14 cellular contexts compared by ENCODE assay signal in genomic region chr18:56068030-56068671, GRCh38.
DNase-seq lines count a peak whose midpoint lies in the region; ATAC-seq and TF ChIP-seq lines count a peak whose summit lies in the region.
"Had no signal": no experiment of that assay in that cellular context is flagged by ENCODE, and none has a peak within 500 bp of the region (broad histone marks: within the 10 kb centered on the region; RNA-seq: fewer than 3 reads in every experiment).

No MANE protein-coding gene starts in this region.

- no peak overlapping the region for H3K4me3 ChIP-seq in epithelial cell of esophagus (ENCODE audit: low read length)
- no peak overlapping the region for H3K4me3 ChIP-seq in osteoblast (ENCODE audit: insufficient read depth, low read length)
- H3K4me3 ChIP-seq in CD8-positive, alpha-beta T cell (ENCODE audit: low read depth, low read length) = no peak overlapping the region
- H3K4me3 ChIP-seq in left lung = no peak overlapping the region
- H3K4me3 ChIP-seq: lower lobe of right lung had no signal

- CTCF ChIA-PET in CD8-positive, alpha-beta T cell (lab: Charles Lee) = no interaction called here

- no peak for ATAC-seq in CD8-positive, alpha-beta T cell
- ATAC-seq in left lung = no peak
- ATAC-seq: lower lobe of right lung; stimulated activated naive CD8-positive, alpha-beta T cell treated with anti-CD3 and anti-CD28 coated beads, Interleukin-15, amount 100 ng/mL, for 72 hours had no signal

- H3K79me2 ChIP-seq in osteoblast (ENCODE audit: insufficient read depth, low read length) = no peaks in the 10 kb centered on the region

- peak overlapping the region; percentile 28 for H3K4me2 ChIP-seq in osteoblast (ENCODE audit: insufficient read depth, low read length)

- peak overlapping the region; percentile 26 for H2AFZ ChIP-seq in osteoblast (ENCODE audit: low read length)

- H3K9me3 ChIP-seq in osteoblast (ENCODE audit: low read depth, low read length) (no peaks in the 10 kb centered on the region), left lung (peaks cover 0 to 5% of the 10 kb centered on the region in 2 donors)
- H3K9me3 ChIP-seq in CD8-positive, alpha-beta T cell (ENCODE audit: low read length) = no peaks in the 10 kb centered on the region
- H3K9me3 ChIP-seq: lower lobe of right lung had no signal

- no peaks in the 10 kb centered on the region for H3K27me3 Mint-ChIP-seq in CD8-positive, alpha-beta T cell (ENCODE audit: low read depth)
- H3K27me3 Mint-ChIP-seq: central memory CD8-positive, alpha-beta T cell; stimulated activated naive CD8-positive, alpha-beta T cell treated with anti-CD3 and anti-CD28 coated beads, Interleukin-15, amount 100 ng/mL, for 72 hours had no signal

- intact Hi-C loops in CD8-positive, alpha-beta T cell (cut with DNase I, micrococcal nuclease) = no loop called here
- intact Hi-C loops in left lung (cut with DNase I) = no loop called here

- H3K27ac ChIP-seq in osteoblast (ENCODE audit: low read depth, low read length) (peak overlapping the region; percentile 2), left lung (no peak overlapping the region)
- no peak overlapping the region for H3K27ac ChIP-seq in CD8-positive, alpha-beta T cell (ENCODE audit: low read depth, low read length)
- H3K27ac ChIP-seq: lower lobe of right lung had no signal

- H3K9me3 Mint-ChIP-seq in CD8-positive, alpha-beta T cell = no peaks in the 10 kb centered on the region

- DNase-seq in EH (ENCODE audit: low read depth) (peak; percentile 96), NCI-H226 (peak; percentile 75), epithelial cell of esophagus (ENCODE audit: low read depth) (peak; percentile 85), osteoblast (ENCODE audit: insufficient read length, low spot score, missing footprints) (peak; percentile 50), C1 segment of cervical spinal cord (lab: John Stamatoyannopoulos, UW) (no peak), OCI-M2 (lab: John Stamatoyannopoulos, UW; ENCODE audit: unreplicated experiment) (no peak), left lung (no peak)
- no peak for DNase-seq in CD8-positive, alpha-beta T cell
- DNase-seq: foreskin melanocyte; lower lobe of right lung; NCI-H526; stimulated activated CD4-positive, alpha-beta T cell treated with anti-CD3 and anti-CD28 coated beads, Interleukin-4, amount 100 ng/mL, for 1 hour; stimulated activated naive CD8-positive, alpha-beta T cell treated with anti-CD3 and anti-CD28 coated beads, Interleukin-15, amount 100 ng/mL, for 72 hours had no signal

- H3K36me3 ChIP-seq in osteoblast (ENCODE audit: insufficient read depth, low read length) (no peaks in the 10 kb centered on the region), left lung (no peaks in the 10 kb centered on the region)
- no peaks in the 10 kb centered on the region for H3K36me3 ChIP-seq in CD8-positive, alpha-beta T cell (ENCODE audit: insufficient read depth, low read length)
- H3K36me3 ChIP-seq: lower lobe of right lung had no signal

- H3K4me1 ChIP-seq in osteoblast (ENCODE audit: insufficient read depth, low read length) = peaks cover 14% of the 10 kb centered on the region
- H3K4me1 ChIP-seq in CD8-positive, alpha-beta T cell (ENCODE audit: insufficient read depth, low read length) = no peaks in the 10 kb centered on the region
- no peaks in the 10 kb centered on the region for H3K4me1 ChIP-seq in left lung
- H3K4me1 ChIP-seq: lower lobe of right lung had no signal

- H3K4me1 Mint-ChIP-seq in CD8-positive, alpha-beta T cell (ENCODE audit: low read depth) = no peaks in the 10 kb centered on the region
- H3K4me1 Mint-ChIP-seq: central memory CD8-positive, alpha-beta T cell; stimulated activated naive CD8-positive, alpha-beta T cell treated with anti-CD3 and anti-CD28 coated beads, Interleukin-15, amount 100 ng/mL, for 72 hours had no signal

- no peaks in the 10 kb centered on the region for H4K20me1 ChIP-seq in osteoblast (ENCODE audit: insufficient read depth, low read length)

- TF ChIP-seq CTCF in epithelial cell of esophagus (IDR thresholded peaks at IDR 0.05; ENCODE audit: insufficient read depth, low read depth, low read length, missing control alignments) (no peak), osteoblast (IDR thresholded peaks at IDR 0.05; ENCODE audit: extremely low read depth, low read depth, low read length) (no peak), left lung (IDR thresholded peaks at IDR 0.05) (no peak)
- no peak for TF ChIP-seq CTCF in CD8-positive, alpha-beta T cell (IDR thresholded peaks at IDR 0.05)

- no peaks in the 10 kb centered on the region for H3K36me3 Mint-ChIP-seq in CD8-positive, alpha-beta T cell

- POLR2A ChIA-PET in CD8-positive, alpha-beta T cell (lab: Charles Lee) = no interaction called here

- H3K27ac Mint-ChIP-seq in CD8-positive, alpha-beta T cell = no peak overlapping the region
- H3K27ac Mint-ChIP-seq: stimulated activated naive CD8-positive, alpha-beta T cell treated with anti-CD3 and anti-CD28 coated beads, Interleukin-15, amount 100 ng/mL, for 72 hours had no signal

- no peak overlapping the region for H3K4me3 Mint-ChIP-seq in CD8-positive, alpha-beta T cell
- H3K4me3 Mint-ChIP-seq: central memory CD8-positive, alpha-beta T cell; stimulated activated naive CD8-positive, alpha-beta T cell treated with anti-CD3 and anti-CD28 coated beads, Interleukin-15, amount 100 ng/mL, for 72 hours had no signal

- no peaks in the 10 kb centered on the region for H3K27me3 ChIP-seq in osteoblast (ENCODE audit: insufficient read depth, low read length)
- no peaks in the 10 kb centered on the region for H3K27me3 ChIP-seq in CD8-positive, alpha-beta T cell (ENCODE audit: insufficient read depth, low read length)
- H3K27me3 ChIP-seq in left lung = no peaks in the 10 kb centered on the region

Comparison
In these comparisons a context has a peak if more than half of its experiments do, and no peak if none do; other contexts are left out.
1. DNase-seq: peak in EH (single experiment), NCI-H226 (single experiment), epithelial cell of esophagus (single experiment) and osteoblast (single experiment); none in CD8-positive, alpha-beta T cell (0 of 7), C1 segment of cervical spinal cord (0 of 14), OCI-M2 (single experiment) and left lung (0 of 2).